Comparison of ENCODE assay signal across 14 cellular contexts in the genomic region with DNA sequence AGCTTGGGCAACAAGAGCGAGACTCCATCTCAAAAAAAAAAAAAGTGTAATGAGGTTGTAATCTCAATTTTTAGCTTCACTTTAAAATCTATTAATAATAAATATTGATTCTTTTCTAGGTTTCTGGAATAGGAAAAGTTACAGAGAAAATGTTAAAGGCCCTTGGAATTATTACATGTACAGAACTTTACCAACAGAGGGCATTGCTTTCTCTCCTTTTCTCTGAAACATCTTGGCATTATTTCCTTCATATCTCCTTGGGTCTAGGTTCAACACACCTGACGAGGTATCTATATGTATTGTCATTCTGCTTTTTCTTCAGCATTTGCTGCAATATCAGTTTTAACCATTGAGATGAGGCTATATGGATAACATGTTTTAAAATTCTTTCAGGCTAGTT. TPM values are rescaled to one million over a fixed set of nuclear protein-coding genes. Genes with fewer than 3 reads are reported as not detected.
A peak's percentile ranks its signal among the peaks of the same experiment; 100 is the strongest.
DNase-seq lines count a peak whose midpoint lies in the region; ATAC-seq and TF ChIP-seq lines count a peak whose summit lies in the region.
"Had no signal": no experiment of that assay in that cellular context is flagged by ENCODE, and none has a peak within 500 bp of the region (broad histone marks: within the 10 kb centered on the region; RNA-seq: fewer than 3 reads in every experiment).

No MANE protein-coding gene starts in this region.

- H4K20me1 ChIP-seq in osteoblast (ENCODE audit: insufficient read depth, low read length), result no peaks in the 10 kb centered on the region

- peak; percentile 32 to 36 for TF ChIP-seq CTCF in Caco-2 (IDR thresholded peaks at IDR 0.05; ENCODE audit: insufficient read depth in 1 of 2, low read depth in 1 of 2, low read length in 1 of 2, severe bottlenecking in 1 of 2, unreplicated experiment in 1 of 2)
- peak; percentile 46 for TF ChIP-seq CTCF in LNCAP (IDR thresholded peaks at IDR 0.05)
- TF ChIP-seq CTCF in chondrocyte (IDR thresholded peaks at IDR 0.05), result peak; percentile 60
- peak; percentile 24 for TF ChIP-seq CTCF in osteoblast (IDR thresholded peaks at IDR 0.05; ENCODE audit: extremely low read depth, low read depth, low read length)

- no peak overlapping the region for H3K4me2 ChIP-seq in osteoblast (ENCODE audit: insufficient read depth, low read length)

- H3K27ac Mint-ChIP-seq in Caco-2 (ENCODE audit: unreplicated experiment) (no peak overlapping the region), chondrocyte (ENCODE audit: unreplicated experiment) (no peak overlapping the region)

- H3K4me1 ChIP-seq in Caco-2 (no peaks in the 10 kb centered on the region), osteoblast (ENCODE audit: insufficient read depth, low read length) (no peaks in the 10 kb centered on the region)

- no peak for DNase-seq in Caco-2
- no peak for DNase-seq in chondrocyte (ENCODE audit: low spot score)
- DNase-seq in osteoblast (ENCODE audit: insufficient read length, low spot score, missing footprints), result no peak
- DNase-seq in superior temporal gyrus (ENCODE audit: extremely low spot score), result no peak
- DNase-seq in SK-N-DZ (ENCODE audit: low spot score), result no peak
- DNase-seq in SHP77 (lab: John Stamatoyannopoulos, UW), result no peak
- DNase-seq: activated CD4-positive, alpha-beta T cell treated with anti-CD3 and anti-CD28 coated beads, Interleukin-2, amount 50 U/mL, for 4 hours; anterior cingulate cortex; heart left ventricle; NCI-H1048; T1000 had no signal

- H3K27ac ChIP-seq in osteoblast (ENCODE audit: low read depth, low read length), result no peak overlapping the region
- H3K27ac ChIP-seq: heart left ventricle had no signal

- H3K36me3 ChIP-seq in Caco-2 (ENCODE audit: control insufficient read depth, insufficient read depth, low read length), result no peaks in the 10 kb centered on the region
- H3K36me3 ChIP-seq in osteoblast (ENCODE audit: insufficient read depth, low read length), result peaks cover 6% of the 10 kb centered on the region

- no peaks in the 10 kb centered on the region for H3K79me2 ChIP-seq in osteoblast (ENCODE audit: insufficient read depth, low read length)

- H3K36me3 Mint-ChIP-seq in Caco-2 (ENCODE audit: insufficient read depth, unreplicated experiment) (peaks cover 5% of the 10 kb centered on the region), chondrocyte (ENCODE audit: low read depth) (peaks cover 14% of the 10 kb centered on the region)

- intact Hi-C loops in Caco-2 (cut with micrococcal nuclease; ENCODE audit: unreplicated experiment), result loop anchor here (1.0 to 2.0 kb wide), 2 partner anchors 82 to 97 kb away; no protein-coding TSS in a partner anchor

- no TSS peak for BruUV-seq in Caco-2 (replicated peaks; lab: Mats Ljungman, UMichigan)

- H3K4me3 Mint-ChIP-seq in Caco-2 (ENCODE audit: unreplicated experiment), result no peak overlapping the region
- H3K4me3 Mint-ChIP-seq in chondrocyte (ENCODE audit: unreplicated experiment), result no peak overlapping the region

- H3K27me3 ChIP-seq in Caco-2 (replicated peaks; ENCODE audit: control insufficient read depth, insufficient read depth, low read length) (no peaks in the 10 kb centered on the region), osteoblast (ENCODE audit: insufficient read depth, low read length) (no peaks in the 10 kb centered on the region)
- H3K27me3 ChIP-seq: heart left ventricle had no signal

- H3K9me3 Mint-ChIP-seq in Caco-2 (ENCODE audit: unreplicated experiment) (no peaks in the 10 kb centered on the region), chondrocyte (ENCODE audit: low read depth) (no peaks in the 10 kb centered on the region)

- POLR2A ChIA-PET in Caco-2 (lab: Charles Lee), result no interaction called here

- H3K9me3 ChIP-seq in Caco-2 (no peaks in the 10 kb centered on the region), osteoblast (ENCODE audit: low read depth, low read length) (no peaks in the 10 kb centered on the region)
- H3K9me3 ChIP-seq: heart left ventricle had no signal

- no peak for ATAC-seq in activated CD4-positive, CD25-positive, alpha-beta regulatory T cell treated with anti-CD3 and anti-CD28 coated beads, Interleukin-2, amount 50 U/mL, for 24 hours
- ATAC-seq: heart left ventricle, Right ventricle myocardium inferior had no signal

- H2AFZ ChIP-seq in osteoblast (ENCODE audit: low read length), result no peak overlapping the region

- H3K27me3 Mint-ChIP-seq in Caco-2 (ENCODE audit: insufficient read depth, unreplicated experiment), result no peaks in the 10 kb centered on the region
- H3K27me3 Mint-ChIP-seq in chondrocyte (ENCODE audit: low read depth), result no peaks in the 10 kb centered on the region

- H3K4me1 Mint-ChIP-seq in Caco-2 (ENCODE audit: low read depth, unreplicated experiment) (no peaks in the 10 kb centered on the region), chondrocyte (ENCODE audit: low read depth) (no peaks in the 10 kb centered on the region)

- CTCF ChIA-PET in Caco-2 (lab: Charles Lee), result no interaction called here

- H3K4me3 ChIP-seq in Caco-2 (ENCODE audit: low read depth, low read length), result no peak overlapping the region
- H3K4me3 ChIP-seq in osteoblast (ENCODE audit: insufficient read depth, low read length), result no peak overlapping the region
- H3K4me3 ChIP-seq: heart left ventricle had no signal

RNA-seq across cellular contexts. Expression of a gene that starts 26.6 kb away (rescaled TPM):
- 0.63 and 0.88 TPM in 2 replicates for total RNA-seq in Caco-2 (2022)
- total RNA-seq in chondrocyte, result 0.42 to 1.2 TPM (median 0.72 TPM) in 3 replicates
- 0.59 and 0.72 TPM in 2 replicates for total RNA-seq in osteoblast
- polyA plus RNA-seq in SK-N-DZ (2014; cell fraction: cytosol; rRNA removed), result 0.28 TPM in 1 of 2 replicates, not detected in the other
- 0.10 and 0.67 TPM in 2 replicates for polyA plus RNA-seq in SK-N-DZ (2014; cell fraction: nucleus; rRNA removed)
